In genomic region chr2:224109710-224110109, GRCh38 we compare ENCODE assay signal across 15 cellular contexts.
A peak's percentile ranks its signal among the peaks of the same experiment; 100 is the strongest.
DNase-seq lines count a peak whose midpoint lies in the region; ATAC-seq and TF ChIP-seq lines count a peak whose summit lies in the region.
"Had no signal": no experiment of that assay in that cellular context is flagged by ENCODE, and none has a peak within 500 bp of the region (broad histone marks: within the 10 kb centered on the region; RNA-seq: fewer than 3 reads in every experiment).

No MANE protein-coding gene starts in this region.

- H3K4me3 Mint-ChIP-seq in GM23338, result no peak overlapping the region
- H3K4me3 Mint-ChIP-seq: CD8-positive, alpha-beta T cell had no signal

- H2BK5ac ChIP-seq in mesenchymal stem cell (ENCODE audit: low read depth, low read length, poor library complexity, severe bottlenecking), result no peak overlapping the region

- H3K27me3 ChIP-seq in GM23338 (ENCODE audit: insufficient read depth) (no peaks in the 10 kb centered on the region), adipocyte (replicated peaks; ENCODE audit: control insufficient read depth, insufficient read depth, low read length) (no peaks in the 10 kb centered on the region), mesenchymal stem cell (ENCODE audit: control insufficient read depth in 1 of 2, insufficient read depth in 1 of 2, low read length in 2 of 2) (no peaks in the 10 kb centered on the region), SJCRH30 (no peaks in the 10 kb centered on the region)
- H3K27me3 ChIP-seq: BE2C had no signal

- H3K4me3 ChIP-seq in GM23338 (no peak overlapping the region), adipocyte (ENCODE audit: low read length) (peak overlapping the region; percentile 70), mesenchymal stem cell (ENCODE audit: insufficient read depth in 1 of 2, low read depth in 1 of 2, low read length in 2 of 2) (peak overlapping the region in 1 of 2 experiments; percentile 57), SJCRH30 (no peak overlapping the region)

- H3K9ac ChIP-seq in adipocyte (ENCODE audit: low read length) (peak overlapping the region; percentile 67), mesenchymal stem cell (ENCODE audit: low read length) (peak overlapping the region; percentile 70)

- H3K36me3 ChIP-seq in GM23338 (ENCODE audit: insufficient read depth) (no peaks in the 10 kb centered on the region), adipocyte (ENCODE audit: control insufficient read depth, insufficient read depth, low read length, severe bottlenecking) (no peaks in the 10 kb centered on the region), mesenchymal stem cell (ENCODE audit: control insufficient read depth in 1 of 2, insufficient read depth in 2 of 2, low read depth in 1 of 2, low read length in 2 of 2) (no peaks in the 10 kb centered on the region), SJCRH30 (no peaks in the 10 kb centered on the region)
- H3K36me3 ChIP-seq: BE2C had no signal

- H3K9me3 ChIP-seq in adipocyte (ENCODE audit: control insufficient read depth, low read length) (peaks cover 9% of the 10 kb centered on the region), mesenchymal stem cell (ENCODE audit: control insufficient read depth, low read length) (peaks cover 6% of the 10 kb centered on the region), SJCRH30 (replicated peaks) (no peaks in the 10 kb centered on the region)
- H3K9me3 ChIP-seq: BE2C had no signal

- ATAC-seq in GM23338 (no peak), sciatic nerve (peak; percentile 26), GM19035 (IDR thresholded peaks at IDR 0.05; ENCODE audit: unreplicated experiment) (no peak), HG02973 (IDR thresholded peaks at IDR 0.05; ENCODE audit: unreplicated experiment) (no peak)
- ATAC-seq: CD8-positive, alpha-beta T cell; HCT116 had no signal

- peaks cover 1% of the 10 kb centered on the region; the same call in 2 of the 3 replicates for H3K9me3 Mint-ChIP-seq in GM23338

- peaks cover 9% of the 10 kb centered on the region for H3K4me1 ChIP-seq in GM23338 (ENCODE audit: insufficient read depth)
- peaks cover 18% of the 10 kb centered on the region for H3K4me1 ChIP-seq in adipocyte (ENCODE audit: control insufficient read depth, insufficient read depth, low read length)
- H3K4me1 ChIP-seq in mesenchymal stem cell (ENCODE audit: control insufficient read depth, insufficient read depth, low read depth, low read length), result peaks cover 4% of the 10 kb centered on the region
- no peaks in the 10 kb centered on the region for H3K4me1 ChIP-seq in SJCRH30
- H3K4me1 ChIP-seq: BE2C had no signal

- H3K4ac ChIP-seq in mesenchymal stem cell (ENCODE audit: low read depth in 1 of 2, low read length in 2 of 2), result no peak overlapping the region

- no peak overlapping the region for H3K4me2 ChIP-seq in GM23338
- H3K4me2 ChIP-seq in mesenchymal stem cell (ENCODE audit: low read length, poor library complexity, severe bottlenecking), result no peak overlapping the region

- WGBS in mesenchymal stem cell, result 98% methylated on average over 6 of the region's 6 CpGs

- peak overlapping the region; percentile 77 for H2AK5ac ChIP-seq in mesenchymal stem cell (ENCODE audit: low read length, severe bottlenecking)

- H4K8ac ChIP-seq in mesenchymal stem cell (ENCODE audit: low read length), result peak overlapping the region; percentile 58

- no peak for DNase-seq in GM23338 (ENCODE audit: low spot score)
- DNase-seq in adipocyte (ENCODE audit: low read depth), result no peak
- DNase-seq in mesenchymal stem cell, result no peak
- DNase-seq in sciatic nerve (ENCODE audit: low spot score), result no peak
- DNase-seq in SJCRH30, result no peak
- DNase-seq: BE2C; CD8-positive, alpha-beta T cell; COR-L47; DMS153; DMS79 treated with DMSO at 0.1 percent for 48 hours; EL had no signal

- intact Hi-C loops in sciatic nerve (cut with DNase I), result loop anchor here (2.0 kb wide), 1 partner anchor 63 kb away; no protein-coding TSS in a partner anchor

- H2BK120ac ChIP-seq in mesenchymal stem cell (ENCODE audit: low read depth, low read length), result no peak overlapping the region

- peaks cover 8% of the 10 kb centered on the region; the same call in 2 of the 3 replicates for H3K4me1 Mint-ChIP-seq in GM23338

- no peaks in the 10 kb centered on the region for H3F3A ChIP-seq in GM23338 (replicated peaks; ENCODE audit: low read depth)

- H3K27ac Mint-ChIP-seq in GM23338, result no peak overlapping the region
- H3K27ac Mint-ChIP-seq: CD8-positive, alpha-beta T cell had no signal

- TF ChIP-seq CTCF in GM23338 (conservative IDR thresholded peaks at IDR 0.05; ENCODE audit: low read depth in 2 of 2), result no peak

- H4K20me1 ChIP-seq in GM23338 (replicated peaks; ENCODE audit: insufficient read depth), result no peaks in the 10 kb centered on the region

- no peaks in the 10 kb centered on the region for H3K79me2 ChIP-seq in GM23338 (replicated peaks; ENCODE audit: insufficient read depth)

- H3K14ac ChIP-seq in mesenchymal stem cell (ENCODE audit: low read length in 2 of 2), result no peak overlapping the region

- H3K27me3 Mint-ChIP-seq in GM23338 (ENCODE audit: insufficient read depth, low read depth, poor library complexity), result peaks cover 10% of the 10 kb centered on the region

- H2BK15ac ChIP-seq in mesenchymal stem cell (ENCODE audit: low read depth, poor library complexity, severe bottlenecking), result no peak overlapping the region

- H3K36me3 Mint-ChIP-seq in GM23338 (ENCODE audit: low read depth), result 0 out of 3 replicates have a peak, but pooled peaks cover 1% of the 10 kb centered on the region
- H3K36me3 Mint-ChIP-seq: CD8-positive, alpha-beta T cell had no signal

- H3K9me2 ChIP-seq in GM23338 (ENCODE audit: insufficient read depth), result peaks cover 23% of the 10 kb centered on the region

- no peak overlapping the region for H3K23ac ChIP-seq in mesenchymal stem cell (ENCODE audit: low read length in 2 of 2)

- H3K79me1 ChIP-seq in mesenchymal stem cell (replicated peaks; ENCODE audit: low read length, poor library complexity, severe bottlenecking), result no peaks in the 10 kb centered on the region

- no peak overlapping the region for H2BK12ac ChIP-seq in mesenchymal stem cell (ENCODE audit: low read length in 2 of 2)

- H4K91ac ChIP-seq in mesenchymal stem cell (ENCODE audit: low read length), result no peak overlapping the region

- H3K27ac ChIP-seq in GM23338 (ENCODE audit: low read depth) (no peak overlapping the region), mesenchymal stem cell (ENCODE audit: low read length, poor library complexity, severe bottlenecking) (no peak overlapping the region), SJCRH30 (no peak overlapping the region)
- H3K27ac ChIP-seq: C4-2B had no signal

- no peak overlapping the region for H3K18ac ChIP-seq in mesenchymal stem cell (ENCODE audit: low read depth in 1 of 2, low read length in 2 of 2)

- H2AFZ ChIP-seq in GM23338 (peak overlapping the region; percentile 66), mesenchymal stem cell (ENCODE audit: low read depth, low read length) (no peak overlapping the region)

TF ChIP-seq in GM23338, 12 proteins besides CTCF, POLR2A, EP300 and RAD21 (continues in another document):
- TF ChIP-seq ZNF114 (CRISPR knock-in tag; IDR thresholded peaks at IDR 0.05) (no peak), JUNB (IDR thresholded peaks at IDR 0.05; ENCODE audit: unreplicated experiment) (no peak)
